ENCODE assay signal across 8 cellular contexts in the genomic region with DNA sequence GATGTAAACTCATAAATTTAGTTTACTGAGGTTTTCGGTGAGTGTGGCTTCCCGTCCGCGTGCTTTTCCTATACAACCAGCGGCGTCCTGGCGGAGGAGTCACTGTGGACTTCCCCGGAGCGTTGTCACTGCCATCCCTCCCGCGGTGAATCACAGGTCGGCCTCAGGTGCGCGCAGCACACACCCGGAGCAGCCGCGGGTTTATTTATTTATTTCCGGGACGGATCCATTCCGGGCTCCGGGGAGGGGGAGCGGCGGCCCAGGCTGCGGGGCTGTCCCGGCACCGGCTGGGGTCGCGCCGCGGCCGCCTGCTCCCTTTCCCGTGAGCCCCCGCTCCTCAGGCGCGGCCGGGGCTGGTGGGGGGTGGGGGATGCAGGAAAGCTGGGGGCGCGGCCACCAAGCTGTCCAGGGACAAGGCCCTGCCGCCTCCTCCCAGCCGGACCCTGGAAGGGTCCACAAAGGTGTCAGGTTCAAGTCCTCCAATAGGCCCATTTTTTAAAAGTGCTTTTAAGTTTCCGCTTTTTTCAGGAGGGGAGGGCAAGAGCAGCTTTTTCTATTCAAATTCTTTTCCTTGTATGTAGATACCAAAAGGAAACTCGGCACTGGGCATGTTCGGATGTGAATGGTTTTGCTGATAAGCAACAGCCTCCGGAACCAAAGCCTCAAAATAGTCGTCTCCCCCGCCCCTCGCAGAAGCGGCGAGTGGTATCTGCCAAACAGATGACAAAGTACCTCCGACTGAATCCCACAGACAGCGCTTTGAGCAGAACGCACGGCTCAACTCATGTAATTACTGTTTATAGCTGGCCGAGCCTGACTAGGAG.
DNase-seq lines count a peak whose midpoint lies in the region; ATAC-seq and TF ChIP-seq lines count a peak whose summit lies in the region.

No MANE protein-coding gene starts in this region.

- no peaks in the 10 kb centered on the region for H3K79me1 ChIP-seq in neuronal stem cell (ENCODE audit: low read depth, low read length)

- H3K27me3 Mint-ChIP-seq in activated naive CD4-positive, alpha-beta T cell treated with anti-CD3 and anti-CD28 coated beads, Interleukin-2, amount 10 ng/mL, durations not matched to agents 7 days and 5 days = peaks cover 7% of the 10 kb centered on the region

- H3K27ac ChIP-seq in neuronal stem cell (replicated peaks; ENCODE audit: low read length) (no peak overlapping the region), stomach (peak overlapping the region; percentile 81 to 94 (median 89))

- peak overlapping the region; percentile 91 for H3K4me2 ChIP-seq in neuronal stem cell (ENCODE audit: insufficient read depth, low read length, poor library complexity, severe bottlenecking)

- intact Hi-C loops in stomach (cut with DNase I; ENCODE audit: low total_unique reads) = no loop called here

- H3K9me3 ChIP-seq in neuronal stem cell (replicated peaks in 1 of 2; ENCODE audit: control insufficient read depth in 2 of 2, insufficient read depth in 1 of 2, low read depth in 1 of 2, low read length in 2 of 2) = no peaks in the 10 kb centered on the region
- no peaks in the 10 kb centered on the region for H3K9me3 ChIP-seq in stomach

- TF ChIP-seq POLR2A in stomach (IDR thresholded peaks at IDR 0.05) = peak in 1 of 4 donors; percentile 34

- no peak overlapping the region for H4K91ac ChIP-seq in neuronal stem cell (ENCODE audit: low read depth, low read length, poor library complexity)

- TF ChIP-seq EP300 in stomach (IDR thresholded peaks at IDR 0.05) = no peak

- peak overlapping the region; percentile 90 for H2AFZ ChIP-seq in neuronal stem cell (ENCODE audit: low read length)

- H2BK15ac ChIP-seq in neuronal stem cell (ENCODE audit: low read length) = no peak overlapping the region

- H3K14ac ChIP-seq in neuronal stem cell (ENCODE audit: low read length) = no peak overlapping the region

- H3K27ac Mint-ChIP-seq in activated naive CD4-positive, alpha-beta T cell treated with anti-CD3 and anti-CD28 coated beads, Interleukin-2, amount 10 ng/mL, durations not matched to agents 7 days and 5 days = peak overlapping the region; percentile 93

- TF ChIP-seq CTCF in stomach (IDR thresholded peaks at IDR 0.05) = no peak

- H3K4ac ChIP-seq in neuronal stem cell (ENCODE audit: low read length) = no peak overlapping the region

- H3K4me1 ChIP-seq in neuronal stem cell (ENCODE audit: control insufficient read depth in 2 of 2, insufficient read depth in 1 of 2, low read depth in 1 of 2, low read length in 2 of 2) (peaks cover 3 to 11% of the 10 kb centered on the region in 2 donors), stomach (peaks cover 14 to 56% (median 40%) of the 10 kb centered on the region in 4 donors)

- H3K18ac ChIP-seq in neuronal stem cell (ENCODE audit: low read length) = no peak overlapping the region

- H3K4me1 Mint-ChIP-seq in activated naive CD4-positive, alpha-beta T cell treated with anti-CD3 and anti-CD28 coated beads, Interleukin-2, amount 10 ng/mL, durations not matched to agents 7 days and 5 days = peaks cover 51% of the 10 kb centered on the region

- H3K4me3 ChIP-seq in neuronal stem cell (ENCODE audit: low read length in 2 of 2) = peak overlapping the region; percentile 72 to 79
- peak overlapping the region; percentile 51 to 62 (median 59) for H3K4me3 ChIP-seq in stomach

- no peak overlapping the region for H4K8ac ChIP-seq in neuronal stem cell (ENCODE audit: low read depth, low read length)

- no peak overlapping the region for H2BK12ac ChIP-seq in neuronal stem cell (ENCODE audit: low read length)

- no CpG with 5 or more reads among the region's 54 CpGs for WGBS in neuronal stem cell (ENCODE audit: extremely low coverage in 2 of 2, insufficient read length in 2 of 2, insufficient replicate concordance in 1 of 2), 2 donors
- WGBS in stomach, 5 donors = 0 to 3% (median 1%) methylated on average over 35 to 54 of the region's 54 CpGs

- H3K36me3 Mint-ChIP-seq in activated naive CD4-positive, alpha-beta T cell treated with anti-CD3 and anti-CD28 coated beads, Interleukin-2, amount 10 ng/mL, durations not matched to agents 7 days and 5 days = peaks cover 20% of the 10 kb centered on the region

- no peaks in the 10 kb centered on the region for H3K36me3 ChIP-seq in neuronal stem cell (replicated peaks in 1 of 2; ENCODE audit: control insufficient read depth in 2 of 2, insufficient read depth in 2 of 2, low read length in 2 of 2)
- no peaks in the 10 kb centered on the region for H3K36me3 ChIP-seq in stomach

- no peak overlapping the region for H2AK5ac ChIP-seq in neuronal stem cell (ENCODE audit: low read depth, low read length)

- CTCF ChIA-PET in activated naive CD4-positive, alpha-beta T cell treated with anti-CD3 and anti-CD28 coated beads, Interleukin-2, amount 10 ng/mL, durations not matched to agents 7 days and 5 days (lab: Charles Lee) = interaction anchor here (1.3 kb wide), 1 partner anchor 11 kb away, joined by 3 read pairs; no protein-coding TSS in a partner anchor

- H3K23ac ChIP-seq in neuronal stem cell (ENCODE audit: low read depth, low read length, poor library complexity) = no peak overlapping the region

- H3K27me3 ChIP-seq in neuronal stem cell (ENCODE audit: control insufficient read depth in 3 of 3, insufficient read depth in 3 of 3, low read depth in 1 of 3, low read length in 3 of 3) (peaks cover 0 to 4% (median 0%) of the 10 kb centered on the region in 3 experiments), stomach (no peaks in the 10 kb centered on the region)

- no peak overlapping the region for H2BK120ac ChIP-seq in neuronal stem cell (ENCODE audit: low read depth, low read length)

- peak; percentile 71 for ATAC-seq in GM21529 (IDR thresholded peaks at IDR 0.05; ENCODE audit: unreplicated experiment)

- H3K9ac ChIP-seq in neuronal stem cell (ENCODE audit: low read depth, low read length, poor library complexity) = no peak overlapping the region

- H3K9me3 Mint-ChIP-seq in activated naive CD4-positive, alpha-beta T cell treated with anti-CD3 and anti-CD28 coated beads, Interleukin-2, amount 10 ng/mL, durations not matched to agents 7 days and 5 days = no peaks in the 10 kb centered on the region

- DNase-seq in C1 segment of cervical spinal cord (lab: John Stamatoyannopoulos, UW) (peak in 10 of 14 donors; percentile 17 to 69 (median 38)), M059J (ENCODE audit: low read depth) (peak; percentile 92), SK-N-DZ (ENCODE audit: low spot score) (peak; percentile 74), germinal center (ENCODE audit: low spot score) (peak; percentile 75), neuronal stem cell (ENCODE audit: low spot score) (peak; percentile 53), stomach (peak; percentile 88)
- peak; percentile 92 for DNase-seq in activated naive CD4-positive, alpha-beta T cell treated with anti-CD3 and anti-CD28 coated beads, Interleukin-2, amount 10 ng/mL, durations not matched to agents 7 days and 5 days

- peak overlapping the region; percentile 94 for H3K4me3 Mint-ChIP-seq in activated naive CD4-positive, alpha-beta T cell treated with anti-CD3 and anti-CD28 coated beads, Interleukin-2, amount 10 ng/mL, durations not matched to agents 7 days and 5 days

- no peak overlapping the region for H2BK5ac ChIP-seq in neuronal stem cell (ENCODE audit: low read length)

Comparison
In these comparisons a context has a peak if more than half of its experiments do, and no peak if none do; other contexts are left out.
1. DNase-seq: peak in every context shown above with its lines; median percentile 92 in M059J; 92 in activated naive CD4-positive, alpha-beta T cell treated with anti-CD3 and anti-CD28 coated beads, Interleukin-2, amount 10 ng/mL, durations not matched to agents 7 days and 5 days; 88 in stomach; 75 in germinal center; 74 in SK-N-DZ; 53 in neuronal stem cell; 38 in C1 segment of cervical spinal cord.